Comparison of ENCODE assay signal across 11 cellular contexts in genomic region chr1:40884055-40884795, GRCh38. TPM values are rescaled to one million over a fixed set of nuclear protein-coding genes. Genes with fewer than 3 reads are reported as not detected.
DNase-seq lines count a peak whose midpoint lies in the region; ATAC-seq, FAIRE-seq and TF ChIP-seq lines count a peak whose summit lies in the region.
"Had no signal": no experiment of that assay in that cellular context is flagged by ENCODE, and none has a peak within 500 bp of the region (broad histone marks: within the 10 kb centered on the region; RNA-seq: fewer than 3 reads in every experiment).

No MANE protein-coding gene starts in this region.

- no peak overlapping the region for H3K27ac Mint-ChIP-seq in natural killer cell

- no peak overlapping the region for H3K4ac ChIP-seq in IMR-90 (ENCODE audit: low read depth, low read length)

- H3K36me3 Mint-ChIP-seq in natural killer cell: no peaks in the 10 kb centered on the region

- H4K91ac ChIP-seq in IMR-90 (ENCODE audit: insufficient read depth, low read depth, low read length): no peak overlapping the region

- no peak overlapping the region for H4K5ac ChIP-seq in IMR-90 (ENCODE audit: low read depth, low read length)

- TF ChIP-seq EP300 in esophagus muscularis mucosa (IDR thresholded peaks at IDR 0.05): no peak

- 46% methylated on average over 9 of the region's 73 CpGs; no CpG with 5 or more reads in 1 of the 2 experiments for WGBS in IMR-90 (ENCODE audit: extremely low coverage in 2 of 2, insufficient read length in 1 of 2), 2 experiments
- 45% methylated on average over 22 of the region's 73 CpGs for WGBS in esophagus muscularis mucosa

- H4K8ac ChIP-seq in IMR-90 (ENCODE audit: low read depth in 2 of 2, low read length in 2 of 2): no peak overlapping the region

- no peak overlapping the region for H3K4me2 ChIP-seq in IMR-90 (ENCODE audit: low read depth, low read length)

- H3K4me3 ChIP-seq in BJ (ENCODE audit: low read depth, low read length) (peak overlapping the region; percentile 9; the same call in 1 of the 2 replicates), IMR-90 (ENCODE audit: insufficient read depth, low read depth, low read length) (no peak overlapping the region), esophagus muscularis mucosa (peak overlapping the region; percentile 42 to 44 (median 43))
- H3K4me3 ChIP-seq: psoas muscle had no signal

- H3K36me3 ChIP-seq in BJ (ENCODE audit: control insufficient read depth, insufficient read depth, low read length): no peaks in the 10 kb centered on the region
- no peaks in the 10 kb centered on the region for H3K36me3 ChIP-seq in IMR-90 (ENCODE audit: control insufficient read depth, insufficient read depth, low read length)
- no peaks in the 10 kb centered on the region for H3K36me3 ChIP-seq in esophagus muscularis mucosa

- no peak overlapping the region for H3K14ac ChIP-seq in IMR-90 (replicated peaks; ENCODE audit: low read depth, low read length)

- no peak overlapping the region for H3K9ac ChIP-seq in IMR-90 (ENCODE audit: low read depth, low read length)

- H3K27me3 Mint-ChIP-seq in natural killer cell (ENCODE audit: low read depth in 2 of 2): peaks cover 34 to 46% of the 10 kb centered on the region in 2 donors

- H3K9me3 Mint-ChIP-seq in natural killer cell: no peaks in the 10 kb centered on the region

- DNase-seq in BJ (ENCODE audit: low read depth) (no peak), IMR-90 (no peak), esophagus muscularis mucosa (ENCODE audit: extremely low spot score) (no peak), natural killer cell (no peak), GM12892 (ENCODE audit: insufficient read length) (no peak), NCI-H226 (no peak), KG1 (lab: John Stamatoyannopoulos, UW) (no peak), putamen (ENCODE audit: low spot score) (no peak)
- DNase-seq: psoas muscle had no signal

- ATAC-seq in IMR-90 (ENCODE audit: low read depth) (no peak), natural killer cell (peak in 2 of 3 donors; percentile 47 to 68)
- ATAC-seq: psoas muscle had no signal

- H2AFZ ChIP-seq in IMR-90 (replicated peaks; ENCODE audit: low read length, poor library complexity): peak overlapping the region; percentile 85

- H3K18ac ChIP-seq in IMR-90 (ENCODE audit: low read depth, low read length): no peak overlapping the region

- H2BK15ac ChIP-seq in IMR-90 (ENCODE audit: low read depth, low read length): no peak overlapping the region

- peak overlapping the region; percentile 53 for H2AK9ac ChIP-seq in IMR-90 (replicated peaks; ENCODE audit: low read depth, low read length, poor library complexity)

- dilution Hi-C loops in IMR-90 (cut with HindIII; ENCODE audit: low sequenced_read_pairs, unreplicated experiment): no loop called here

- TF ChIP-seq RAD21 in IMR-90 (IDR thresholded peaks at IDR 0.05; ENCODE audit: low read length): no peak

- H3K27ac ChIP-seq in IMR-90 (ENCODE audit: insufficient read depth, low read length) (no peak overlapping the region), esophagus muscularis mucosa (replicated peaks in 1 of 4) (no peak overlapping the region)
- H3K27ac ChIP-seq: psoas muscle had no signal

- H3K9me3 ChIP-seq in IMR-90 (ENCODE audit: control insufficient read depth, insufficient read depth, low read length) (no peaks in the 10 kb centered on the region), esophagus muscularis mucosa (no peaks in the 10 kb centered on the region)
- H3K9me3 ChIP-seq: psoas muscle had no signal

- H2AK5ac ChIP-seq in IMR-90 (ENCODE audit: low read depth, low read length): no peak overlapping the region

- no peak overlapping the region for H2BK120ac ChIP-seq in IMR-90 (ENCODE audit: low read depth, low read length)

- intact Hi-C loops in IMR-90 (cut with micrococcal nuclease) (no loop called here), esophagus muscularis mucosa (cut with DNase I) (no loop called here), natural killer cell (cut with micrococcal nuclease) (no loop called here)

- FAIRE-seq in GM12892 (lab: Jason Lieb, UNC): no peak
- FAIRE-seq: GM12891, keratinocyte had no signal

- in situ Hi-C loops in IMR-90 (cut with MboI; ENCODE audit: low sequenced_read_pairs): no loop called here

- CTCF ChIA-PET in BJ (lab: Yijun Ruan, JAX): no interaction called here
- CTCF ChIA-PET in IMR-90 (lab: Yijun Ruan, JAX): interaction anchor here (0.6 kb wide), 1 partner anchor 10 kb away, joined by 6 read pairs; no protein-coding TSS in a partner anchor

- H3K27me3 ChIP-seq in BJ (ENCODE audit: control insufficient read depth, insufficient read depth, low read length) (peaks cover 1% of the 10 kb centered on the region; the same call in 1 of the 2 replicates), IMR-90 (ENCODE audit: control insufficient read depth, insufficient read depth, low read length) (peaks cover 13% of the 10 kb centered on the region; the same call in 1 of the 2 replicates), esophagus muscularis mucosa (peaks cover 0 to 41% (median 9%) of the 10 kb centered on the region in 4 donors)

- no TSS peak for BruUV-seq in IMR-90 (replicated peaks; lab: Mats Ljungman, UMichigan)

- no peak overlapping the region for H2BK5ac ChIP-seq in IMR-90 (ENCODE audit: low read depth, low read length, poor library complexity, severe bottlenecking)

- TF ChIP-seq POLR2A in IMR-90 (IDR thresholded peaks at IDR 0.05; ENCODE audit: low read depth, low read length): no peak
- TF ChIP-seq POLR2A in esophagus muscularis mucosa (IDR thresholded peaks at IDR 0.05; ENCODE audit: low read depth): no peak
- TF ChIP-seq POLR2A in GM12892 (IDR thresholded peaks at IDR 0.05; ENCODE audit: low read depth, low read length): no peak

- peaks cover 6% of the 10 kb centered on the region in 2 donors for H3K4me1 Mint-ChIP-seq in natural killer cell

- H3K23ac ChIP-seq in IMR-90 (ENCODE audit: low read depth, low read length): no peak overlapping the region

- 0 out of 2 replicates have a peak, but pooled peaks cover 4% of the 10 kb centered on the region for H3K9me1 ChIP-seq in IMR-90 (ENCODE audit: insufficient read depth, low read length)

- H3K56ac ChIP-seq in IMR-90 (ENCODE audit: extremely low read depth, insufficient read depth, low read length): no peak overlapping the region

- H3K79me1 ChIP-seq in IMR-90 (ENCODE audit: low read depth in 1 of 2, low read length in 2 of 2): no peaks in the 10 kb centered on the region

- POLR2A ChIA-PET in BJ (lab: Charles Lee) (no interaction called here), IMR-90 (lab: Charles Lee; ENCODE audit: unreplicated experiment) (no interaction called here)

- H2BK20ac ChIP-seq in IMR-90 (ENCODE audit: low read depth, low read length): no peak overlapping the region

- TF ChIP-seq CTCF in BJ (IDR thresholded peaks at IDR 0.05; ENCODE audit: insufficient read depth, low read depth, low read length): no peak
- no peak for TF ChIP-seq CTCF in IMR-90 (conservative IDR thresholded peaks at IDR 0.05; ENCODE audit: low read depth, low read length)
- TF ChIP-seq CTCF in esophagus muscularis mucosa (IDR thresholded peaks at IDR 0.05): no peak
- no peak for TF ChIP-seq CTCF in natural killer cell (IDR thresholded peaks at IDR 0.05)

- H3K4me1 ChIP-seq in IMR-90 (ENCODE audit: control insufficient read depth, insufficient read depth, low read length): no peaks in the 10 kb centered on the region
- peaks cover 6 to 10% (median 9%) of the 10 kb centered on the region in 4 donors for H3K4me1 ChIP-seq in esophagus muscularis mucosa
- H3K4me1 ChIP-seq: psoas muscle had no signal

- peak overlapping the region; percentile 60 for H3K4me3 Mint-ChIP-seq in natural killer cell

- H4K20me1 ChIP-seq in IMR-90 (ENCODE audit: insufficient read depth, low read length): no peaks in the 10 kb centered on the region

TF ChIP-seq in IMR-90, 13 proteins besides CTCF, POLR2A, EP300 and RAD21 (continues in another document):
- TF ChIP-seq RFX5 (IDR thresholded peaks at IDR 0.05; ENCODE audit: low read depth, low read length) (no peak), CHD1 (IDR thresholded peaks at IDR 0.05; ENCODE audit: low read depth, low read length) (no peak), MAZ (IDR thresholded peaks at IDR 0.05; ENCODE audit: borderline replicate concordance, low read depth, low read length) (no peak), SMC3 (IDR thresholded peaks at IDR 0.05; ENCODE audit: low read depth, low read length) (no peak), NFE2L2 (IDR thresholded peaks at IDR 0.05; ENCODE audit: low read depth, low read length) (no peak), BHLHE40 (IDR thresholded peaks at IDR 0.05; ENCODE audit: low read depth, low read length) (no peak), MAFK (IDR thresholded peaks at IDR 0.05; ENCODE audit: low read depth, low read length) (no peak), CEBPB (IDR thresholded peaks at IDR 0.05; ENCODE audit: low read depth, low read length) (no peak), RCOR1 (IDR thresholded peaks at IDR 0.05; ENCODE audit: insufficient replicate concordance, low read length) (no peak), MXI1 (IDR thresholded peaks at IDR 0.05; ENCODE audit: borderline replicate concordance, low read depth, low read length) (no peak), ELK1 (IDR thresholded peaks at IDR 0.05; ENCODE audit: borderline replicate concordance, low read depth, low read length) (no peak), USF2 (IDR thresholded peaks at IDR 0.05; ENCODE audit: low read depth, low read length) (no peak)

RNA-seq across cellular contexts. Expression of gene CITED4, which starts 22.1 kb away (rescaled TPM):
- 0.67 and 0.80 TPM in 2 replicates for polyA plus RNA-seq in BJ (2011; rRNA removed)
- polyA minus RNA-seq in BJ (2011; rRNA and poly(A)+ RNA removed): 0.24 and 0.67 TPM in 2 replicates
- total RNA-seq in IMR-90 (2012; rRNA removed): under 0.01 and 0.28 TPM in 2 replicates
- 1.6 and 2.2 TPM in 2 replicates for polyA plus RNA-seq in IMR-90 (2012; rRNA removed)
- 1.7 and 7.4 TPM in 2 replicates for polyA plus RNA-seq in IMR-90 (2012; cell fraction: cytosol; rRNA removed)
- 1.2 and 3.1 TPM in 2 replicates for polyA plus RNA-seq in IMR-90 (2012; cell fraction: nucleus; rRNA removed; ENCODE audit: low replicate concordance)
- 10 to 100 TPM; 10.1 to 37.8 (median 18.5) TPM for total RNA-seq in esophagus muscularis mucosa
- total RNA-seq in natural killer cell: 1 to 10 TPM; 3.5 to 7.7 (median 4.9) TPM
- polyA plus RNA-seq in GM12892 (2012; ENCODE audit: missing spikeins): not detected
